12 cellular contexts compared by ENCODE assay signal in genomic region chr16:19393226-19394074, GRCh38. TPM values are rescaled to one million over a fixed set of nuclear protein-coding genes. Genes with fewer than 3 reads are reported as not detected.
DNase-seq lines count a peak whose midpoint lies in the region; ATAC-seq and TF ChIP-seq lines count a peak whose summit lies in the region.
"Had no signal": no experiment of that assay in that cellular context is flagged by ENCODE, and none has a peak within 500 bp of the region (broad histone marks: within the 10 kb centered on the region; RNA-seq: fewer than 3 reads in every experiment).

No MANE protein-coding gene starts in this region.

- H3K27me3 ChIP-seq in GM23338 (ENCODE audit: insufficient read depth), result no peaks in the 10 kb centered on the region

- H3K27me3 Mint-ChIP-seq in GM23338 (ENCODE audit: insufficient read depth, low read depth, poor library complexity), result peaks cover 6% of the 10 kb centered on the region
- peaks cover 9 to 63% (median 23%) of the 10 kb centered on the region in 5 donors for H3K27me3 Mint-ChIP-seq in naive thymus-derived CD8-positive, alpha-beta T cell

- POLR2A ChIA-PET in naive thymus-derived CD8-positive, alpha-beta T cell (lab: Charles Lee), result no interaction called here

- no peak for DNase-seq in GM23338 (ENCODE audit: low spot score)
- DNase-seq in RKO (ENCODE audit: low spot score), result peak; percentile 64
- peak; percentile 27 for DNase-seq in fibroblast of mammary gland (ENCODE audit: low read depth)
- DNase-seq in omental fat pad (ENCODE audit: low spot score), result no peak
- no peak for DNase-seq in Right ventricle myocardium superior
- no peak for DNase-seq in naive thymus-derived CD8-positive, alpha-beta T cell
- DNase-seq in UCSD-AML1 (lab: John Stamatoyannopoulos, UW; ENCODE audit: unreplicated experiment), result no peak
- DNase-seq in DMS153 treated with DMSO at 0.1 percent for 48 hours (lab: John Stamatoyannopoulos, UW; ENCODE audit: unreplicated experiment), result no peak
- DNase-seq: NCI-H526, sigmoid colon had no signal

- no peaks in the 10 kb centered on the region for H3K36me3 Mint-ChIP-seq in GM23338 (ENCODE audit: low read depth)
- no peaks in the 10 kb centered on the region for H3K36me3 Mint-ChIP-seq in naive thymus-derived CD8-positive, alpha-beta T cell
- H3K36me3 Mint-ChIP-seq: stimulated activated effector memory CD8-positive, alpha-beta T cell treated with anti-CD3 and anti-CD28 coated beads, Interleukin-12 subunit alpha, Interleukin-12 subunit beta, amount 100 ng/mL, for 72 hours had no signal

- intact Hi-C loops in Right ventricle myocardium superior (cut with DNase I), result no loop called here

- no peaks in the 10 kb centered on the region for H3K4me1 ChIP-seq in GM23338 (ENCODE audit: insufficient read depth)

- H3K27ac Mint-ChIP-seq in GM23338, result no peak overlapping the region
- no peak overlapping the region for H3K27ac Mint-ChIP-seq in naive thymus-derived CD8-positive, alpha-beta T cell
- H3K27ac Mint-ChIP-seq: stimulated activated effector memory CD8-positive, alpha-beta T cell treated with anti-CD3 and anti-CD28 coated beads, Interleukin-12 subunit alpha, Interleukin-12 subunit beta, amount 100 ng/mL, for 72 hours had no signal

- no peak for ATAC-seq in GM23338
- peak; percentile 48 for ATAC-seq in omental fat pad (ENCODE audit: low FRiP score)
- no peak for ATAC-seq in Right ventricle myocardium superior (ENCODE audit: poor library complexity)
- no peak for ATAC-seq in naive thymus-derived CD8-positive, alpha-beta T cell
- ATAC-seq: stimulated activated effector memory CD8-positive, alpha-beta T cell treated with anti-CD3 and anti-CD28 coated beads, Interleukin-12 subunit alpha, Interleukin-12 subunit beta, amount 100 ng/mL, for 72 hours had no signal

- TF ChIP-seq CTCF in GM23338 (conservative IDR thresholded peaks at IDR 0.05; ENCODE audit: low read depth in 2 of 2) (no peak), fibroblast of mammary gland (conservative IDR thresholded peaks at IDR 0.05; ENCODE audit: control insufficient read depth, insufficient read depth, low read depth, low read length) (no peak), omental fat pad (IDR thresholded peaks at IDR 0.05) (no peak)

- no peaks in the 10 kb centered on the region for H3K9me2 ChIP-seq in GM23338 (ENCODE audit: insufficient read depth)

- no peaks in the 10 kb centered on the region for H3F3A ChIP-seq in GM23338 (replicated peaks; ENCODE audit: low read depth)

- peaks cover 13% of the 10 kb centered on the region for H3K4me1 Mint-ChIP-seq in GM23338
- no peaks in the 10 kb centered on the region for H3K4me1 Mint-ChIP-seq in naive thymus-derived CD8-positive, alpha-beta T cell
- H3K4me1 Mint-ChIP-seq: stimulated activated effector memory CD8-positive, alpha-beta T cell treated with anti-CD3 and anti-CD28 coated beads, Interleukin-12 subunit alpha, Interleukin-12 subunit beta, amount 100 ng/mL, for 72 hours had no signal

- no peak overlapping the region for H3K4me3 Mint-ChIP-seq in GM23338
- no peak overlapping the region for H3K4me3 Mint-ChIP-seq in naive thymus-derived CD8-positive, alpha-beta T cell
- H3K4me3 Mint-ChIP-seq: stimulated activated effector memory CD8-positive, alpha-beta T cell treated with anti-CD3 and anti-CD28 coated beads, Interleukin-12 subunit alpha, Interleukin-12 subunit beta, amount 100 ng/mL, for 72 hours had no signal

- no peaks in the 10 kb centered on the region for H3K79me2 ChIP-seq in GM23338 (replicated peaks; ENCODE audit: insufficient read depth)

- no peak overlapping the region for H3K4me2 ChIP-seq in GM23338

- H3K9me3 Mint-ChIP-seq in GM23338, result peaks cover 12% of the 10 kb centered on the region
- H3K9me3 Mint-ChIP-seq in naive thymus-derived CD8-positive, alpha-beta T cell, result peaks cover 0 to 9% (median 0%) of the 10 kb centered on the region in 9 donors
- H3K9me3 Mint-ChIP-seq: stimulated activated effector memory CD8-positive, alpha-beta T cell treated with anti-CD3 and anti-CD28 coated beads, Interleukin-12 subunit alpha, Interleukin-12 subunit beta, amount 100 ng/mL, for 72 hours had no signal

- no peak overlapping the region for H3K27ac ChIP-seq in GM23338 (ENCODE audit: low read depth)

- H3K4me3 ChIP-seq in GM23338 (no peak overlapping the region), fibroblast of mammary gland (ENCODE audit: control insufficient read depth, low read depth, low read length) (no peak overlapping the region)
- H3K4me3 ChIP-seq: sigmoid colon had no signal

- no peaks in the 10 kb centered on the region for H4K20me1 ChIP-seq in GM23338 (replicated peaks; ENCODE audit: insufficient read depth)

- H2AFZ ChIP-seq in GM23338, result peak overlapping the region; percentile 89; the same call in 1 of the 2 replicates

- H3K36me3 ChIP-seq in GM23338 (ENCODE audit: insufficient read depth), result no peaks in the 10 kb centered on the region
- H3K36me3 ChIP-seq: sigmoid colon had no signal

TF ChIP-seq in GM23338, 12 proteins besides CTCF, POLR2A, EP300 and RAD21 (continues in another document):
- TF ChIP-seq EZH2phosphoT487 (IDR thresholded peaks at IDR 0.05; ENCODE audit: unreplicated experiment), result no peak
- TF ChIP-seq ZNF462 (CRISPR knock-in tag; IDR thresholded peaks at IDR 0.05), result no peak
- no peak for TF ChIP-seq JUNB (IDR thresholded peaks at IDR 0.05; ENCODE audit: unreplicated experiment)

RNA-seq across cellular contexts. Expression of gene TMC5, which starts 24.2 kb away (rescaled TPM):
- 1.7 and 2.3 TPM in 2 replicates for total RNA-seq in GM23338 (2014; rRNA removed; shearing (Covaris generic))
- polyA plus RNA-seq in GM23338 (2016; fragmentation: Nextera tagmentation; extraction: Ambion mirVana), result 4.8 and 7.0 TPM in 2 replicates
- total RNA-seq in omental fat pad, result 1 to 10 TPM in 3 of 4 donors, under 1 TPM in 1; 0.47 to 7.1 (median 1.1) TPM
- total RNA-seq in Right ventricle myocardium superior, result not detected
- total RNA-seq in naive thymus-derived CD8-positive, alpha-beta T cell, result not detected
- polyA plus RNA-seq in naive thymus-derived CD8-positive, alpha-beta T cell, result not detected
- total RNA-seq: T-helper 2 cell treated with Interferon-gamma antibody and Interleukin-4, amounts not matched to agents 100 ng/mL and 5 ng/mL, for 36 hours had no signal

Comparison
In these comparisons a context has a peak if more than half of its experiments do, and no peak if none do; other contexts are left out.
1. DNase-seq: peak in RKO (single experiment) and fibroblast of mammary gland (single experiment); none in GM23338 (single experiment), omental fat pad (single experiment), Right ventricle myocardium superior (single experiment), naive thymus-derived CD8-positive, alpha-beta T cell (0 of 10), UCSD-AML1 (single experiment) and DMS153 treated with DMSO at 0.1 percent for 48 hours (single experiment).